ENCODE assay signal across 1 cellular context in the genomic region with DNA sequence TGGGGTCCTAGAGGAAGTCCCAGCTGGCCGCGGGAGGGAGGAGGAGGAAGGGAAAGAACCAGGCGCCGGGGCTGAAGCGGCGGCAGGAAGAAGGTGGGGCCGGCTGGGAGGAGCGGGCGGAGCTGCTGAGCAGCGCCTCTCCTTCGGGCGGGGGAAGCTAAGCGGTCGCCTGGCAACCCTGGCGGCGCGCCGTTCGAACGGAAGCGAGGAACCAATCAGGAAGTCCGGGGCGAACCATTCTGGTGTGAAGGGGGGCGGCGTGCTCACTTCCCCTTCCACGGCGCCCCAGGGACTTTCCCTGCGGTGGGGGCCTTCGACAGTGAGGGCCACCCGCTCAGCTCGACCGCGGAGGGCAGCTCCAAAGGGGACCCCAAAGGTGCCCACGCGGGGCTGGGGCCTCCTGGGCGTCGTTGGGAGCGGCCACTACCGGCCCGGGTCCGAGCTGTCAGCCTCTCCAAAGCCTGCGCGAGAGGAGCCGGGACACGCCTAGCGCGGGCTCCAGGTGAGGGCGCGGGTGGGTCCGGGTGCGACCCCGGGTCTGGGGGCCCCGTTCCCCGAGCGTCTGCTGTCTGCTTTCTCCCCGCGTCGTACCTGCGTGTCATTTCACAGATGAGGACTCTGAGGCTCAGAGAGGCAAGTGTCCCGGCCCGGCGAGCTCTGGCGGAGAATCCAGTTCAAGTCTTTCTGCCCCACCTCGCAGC.
TF ChIP-seq lines count a peak whose summit lies in the region.

FAM110A (plus strand) TSS at position 266 of the 701 bp plus-strand sequence. CDS start 11,090 bp downstream, outside the sequence.

TF ChIP-seq in HepG2, 621 proteins besides CTCF, POLR2A, EP300 and RAD21 (continued from another document and continues in another):
- TF ChIP-seq, protein P1, sequence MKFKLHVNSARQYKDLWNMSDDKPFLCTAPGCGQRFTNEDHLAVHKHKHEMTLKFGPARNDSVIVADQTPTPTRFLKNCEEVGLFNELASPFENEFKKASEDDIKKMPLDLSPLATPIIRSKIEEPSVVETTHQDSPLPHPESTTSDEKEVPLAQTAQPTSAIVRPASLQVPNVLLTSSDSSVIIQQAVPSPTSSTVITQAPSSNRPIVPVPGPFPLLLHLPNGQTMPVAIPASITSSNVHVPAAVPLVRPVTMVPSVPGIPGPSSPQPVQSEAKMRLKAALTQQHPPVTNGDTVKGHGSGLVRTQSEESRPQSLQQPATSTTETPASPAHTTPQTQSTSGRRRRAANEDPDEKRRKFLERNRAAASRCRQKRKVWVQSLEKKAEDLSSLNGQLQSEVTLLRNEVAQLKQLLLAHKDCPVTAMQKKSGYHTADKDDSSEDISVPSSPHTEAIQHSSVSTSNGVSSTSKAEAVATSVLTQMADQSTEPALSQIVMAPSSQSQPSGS (CRISPR knock-in tag; IDR thresholded peaks at IDR 0.05), result peak; percentile 52; the same call in 1 of the 2 replicates
- TF ChIP-seq, protein P2, sequence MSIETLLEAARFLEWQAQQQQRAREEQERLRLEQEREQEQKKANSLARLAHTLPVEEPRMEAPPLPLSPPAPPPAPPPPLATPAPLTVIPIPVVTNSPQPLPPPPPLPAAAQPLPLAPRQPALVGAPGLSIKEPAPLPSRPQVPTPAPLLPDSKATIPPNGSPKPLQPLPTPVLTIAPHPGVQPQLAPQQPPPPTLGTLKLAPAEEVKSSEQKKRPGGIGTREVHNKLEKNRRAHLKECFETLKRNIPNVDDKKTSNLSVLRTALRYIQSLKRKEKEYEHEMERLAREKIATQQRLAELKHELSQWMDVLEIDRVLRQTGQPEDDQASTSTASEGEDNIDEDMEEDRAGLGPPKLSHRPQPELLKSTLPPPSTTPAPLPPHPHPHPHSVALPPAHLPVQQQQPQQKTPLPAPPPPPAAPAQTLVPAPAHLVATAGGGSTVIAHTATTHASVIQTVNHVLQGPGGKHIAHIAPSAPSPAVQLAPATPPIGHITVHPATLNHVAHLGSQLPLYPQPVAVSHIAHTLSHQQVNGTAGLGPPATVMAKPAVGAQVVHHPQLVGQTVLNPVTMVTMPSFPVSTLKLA (IDR thresholded peaks at IDR 0.05), result peak; percentile 29; the same call in 1 of the 2 replicates
- TF ChIP-seq HOXA9 (CRISPR knock-in tag; IDR thresholded peaks at IDR 0.05; ENCODE audit: borderline replicate concordance) (no peak), ZNF234 (CRISPR knock-in tag; conservative IDR thresholded peaks at IDR 0.05) (0 out of 2 replicates have a peak, but pooled peaks have one; percentile 42), ZBTB34 (CRISPR knock-in tag; IDR thresholded peaks at IDR 0.05) (0 out of 2 replicates have a peak, but pooled peaks have one; percentile 21), KDM5A (IDR thresholded peaks at IDR 0.05; ENCODE audit: borderline replicate concordance, low read length) (no peak), ZNF160 (CRISPR knock-in tag; IDR thresholded peaks at IDR 0.05) (peak; percentile 68; the same call in 1 of the 2 replicates), NFKBIZ (CRISPR knock-in tag; IDR thresholded peaks at IDR 0.05) (peak; percentile 58; the same call in 1 of the 2 replicates), ZNF205 (CRISPR knock-in tag; IDR thresholded peaks at IDR 0.05) (no peak), DNMT3B (CRISPR knock-in tag; conservative IDR thresholded peaks at IDR 0.05) (no peak), NFE2L1 (CRISPR knock-in tag; IDR thresholded peaks at IDR 0.05; ENCODE audit: borderline replicate concordance) (no peak; the same call in 1 of the 2 replicates), ZNF275 (CRISPR knock-in tag; IDR thresholded peaks at IDR 0.05; ENCODE audit: borderline replicate concordance) (no peak; the same call in 1 of the 2 replicates), BORCS8-MEF2B (CRISPR knock-in tag; IDR thresholded peaks at IDR 0.05) (peak; percentile 95), WIZ (CRISPR knock-in tag; IDR thresholded peaks at IDR 0.05) (no peak), ZBTB10 (CRISPR knock-in tag; IDR thresholded peaks at IDR 0.05; ENCODE audit: borderline replicate concordance) (0 out of 2 replicates have a peak, but pooled peaks have one; percentile 54), DNMT1 (CRISPR knock-in tag; IDR thresholded peaks at IDR 0.05) (peak; percentile 47; the same call in 1 of the 2 replicates), NCOA1 (CRISPR knock-in tag; IDR thresholded peaks at IDR 0.05) (peak; percentile 65; the same call in 1 of the 2 replicates), HOXA7 (CRISPR knock-in tag; IDR thresholded peaks at IDR 0.05) (no peak), GATAD1 (CRISPR knock-in tag; IDR thresholded peaks at IDR 0.05) (peak; percentile 33; the same call in 1 of the 2 replicates), BATF2 (CRISPR knock-in tag; IDR thresholded peaks at IDR 0.05) (no peak), ZNF766 (CRISPR knock-in tag; IDR thresholded peaks at IDR 0.05; ENCODE audit: borderline replicate concordance) (peak; percentile 92; the same call in 1 of the 2 replicates), ZKSCAN8 (CRISPR knock-in tag; IDR thresholded peaks at IDR 0.05; ENCODE audit: borderline replicate concordance) (no peak)
- TF ChIP-seq, protein P3, sequence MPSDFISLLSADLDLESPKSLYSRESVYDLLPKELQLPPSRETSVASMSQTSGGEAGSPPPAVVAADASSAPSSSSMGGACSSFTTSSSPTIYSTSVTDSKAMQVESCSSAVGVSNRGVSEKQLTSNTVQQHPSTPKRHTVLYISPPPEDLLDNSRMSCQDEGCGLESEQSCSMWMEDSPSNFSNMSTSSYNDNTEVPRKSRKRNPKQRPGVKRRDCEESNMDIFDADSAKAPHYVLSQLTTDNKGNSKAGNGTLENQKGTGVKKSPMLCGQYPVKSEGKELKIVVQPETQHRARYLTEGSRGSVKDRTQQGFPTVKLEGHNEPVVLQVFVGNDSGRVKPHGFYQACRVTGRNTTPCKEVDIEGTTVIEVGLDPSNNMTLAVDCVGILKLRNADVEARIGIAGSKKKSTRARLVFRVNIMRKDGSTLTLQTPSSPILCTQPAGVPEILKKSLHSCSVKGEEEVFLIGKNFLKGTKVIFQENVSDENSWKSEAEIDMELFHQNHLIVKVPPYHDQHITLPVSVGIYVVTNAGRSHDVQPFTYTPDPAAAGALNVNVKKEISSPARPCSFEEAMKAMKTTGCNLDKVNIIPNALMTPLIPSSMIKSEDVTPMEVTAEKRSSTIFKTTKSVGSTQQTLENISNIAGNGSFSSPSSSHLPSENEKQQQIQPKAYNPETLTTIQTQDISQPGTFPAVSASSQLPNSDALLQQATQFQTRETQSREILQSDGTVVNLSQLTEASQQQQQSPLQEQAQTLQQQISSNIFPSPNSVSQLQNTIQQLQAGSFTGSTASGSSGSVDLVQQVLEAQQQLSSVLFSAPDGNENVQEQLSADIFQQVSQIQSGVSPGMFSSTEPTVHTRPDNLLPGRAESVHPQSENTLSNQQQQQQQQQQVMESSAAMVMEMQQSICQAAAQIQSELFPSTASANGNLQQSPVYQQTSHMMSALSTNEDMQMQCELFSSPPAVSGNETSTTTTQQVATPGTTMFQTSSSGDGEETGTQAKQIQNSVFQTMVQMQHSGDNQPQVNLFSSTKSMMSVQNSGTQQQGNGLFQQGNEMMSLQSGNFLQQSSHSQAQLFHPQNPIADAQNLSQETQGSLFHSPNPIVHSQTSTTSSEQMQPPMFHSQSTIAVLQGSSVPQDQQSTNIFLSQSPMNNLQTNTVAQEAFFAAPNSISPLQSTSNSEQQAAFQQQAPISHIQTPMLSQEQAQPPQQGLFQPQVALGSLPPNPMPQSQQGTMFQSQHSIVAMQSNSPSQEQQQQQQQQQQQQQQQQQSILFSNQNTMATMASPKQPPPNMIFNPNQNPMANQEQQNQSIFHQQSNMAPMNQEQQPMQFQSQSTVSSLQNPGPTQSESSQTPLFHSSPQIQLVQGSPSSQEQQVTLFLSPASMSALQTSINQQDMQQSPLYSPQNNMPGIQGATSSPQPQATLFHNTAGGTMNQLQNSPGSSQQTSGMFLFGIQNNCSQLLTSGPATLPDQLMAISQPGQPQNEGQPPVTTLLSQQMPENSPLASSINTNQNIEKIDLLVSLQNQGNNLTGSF (CRISPR knock-in tag; IDR thresholded peaks at IDR 0.05), result 0 out of 2 replicates have a peak, but pooled peaks have one; percentile 56
- TF ChIP-seq, protein P4, sequence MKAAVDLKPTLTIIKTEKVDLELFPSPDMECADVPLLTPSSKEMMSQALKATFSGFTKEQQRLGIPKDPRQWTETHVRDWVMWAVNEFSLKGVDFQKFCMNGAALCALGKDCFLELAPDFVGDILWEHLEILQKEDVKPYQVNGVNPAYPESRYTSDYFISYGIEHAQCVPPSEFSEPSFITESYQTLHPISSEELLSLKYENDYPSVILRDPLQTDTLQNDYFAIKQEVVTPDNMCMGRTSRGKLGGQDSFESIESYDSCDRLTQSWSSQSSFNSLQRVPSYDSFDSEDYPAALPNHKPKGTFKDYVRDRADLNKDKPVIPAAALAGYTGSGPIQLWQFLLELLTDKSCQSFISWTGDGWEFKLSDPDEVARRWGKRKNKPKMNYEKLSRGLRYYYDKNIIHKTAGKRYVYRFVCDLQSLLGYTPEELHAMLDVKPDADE (CRISPR knock-in tag; IDR thresholded peaks at IDR 0.05), result no peak
- TF ChIP-seq, protein P5, sequence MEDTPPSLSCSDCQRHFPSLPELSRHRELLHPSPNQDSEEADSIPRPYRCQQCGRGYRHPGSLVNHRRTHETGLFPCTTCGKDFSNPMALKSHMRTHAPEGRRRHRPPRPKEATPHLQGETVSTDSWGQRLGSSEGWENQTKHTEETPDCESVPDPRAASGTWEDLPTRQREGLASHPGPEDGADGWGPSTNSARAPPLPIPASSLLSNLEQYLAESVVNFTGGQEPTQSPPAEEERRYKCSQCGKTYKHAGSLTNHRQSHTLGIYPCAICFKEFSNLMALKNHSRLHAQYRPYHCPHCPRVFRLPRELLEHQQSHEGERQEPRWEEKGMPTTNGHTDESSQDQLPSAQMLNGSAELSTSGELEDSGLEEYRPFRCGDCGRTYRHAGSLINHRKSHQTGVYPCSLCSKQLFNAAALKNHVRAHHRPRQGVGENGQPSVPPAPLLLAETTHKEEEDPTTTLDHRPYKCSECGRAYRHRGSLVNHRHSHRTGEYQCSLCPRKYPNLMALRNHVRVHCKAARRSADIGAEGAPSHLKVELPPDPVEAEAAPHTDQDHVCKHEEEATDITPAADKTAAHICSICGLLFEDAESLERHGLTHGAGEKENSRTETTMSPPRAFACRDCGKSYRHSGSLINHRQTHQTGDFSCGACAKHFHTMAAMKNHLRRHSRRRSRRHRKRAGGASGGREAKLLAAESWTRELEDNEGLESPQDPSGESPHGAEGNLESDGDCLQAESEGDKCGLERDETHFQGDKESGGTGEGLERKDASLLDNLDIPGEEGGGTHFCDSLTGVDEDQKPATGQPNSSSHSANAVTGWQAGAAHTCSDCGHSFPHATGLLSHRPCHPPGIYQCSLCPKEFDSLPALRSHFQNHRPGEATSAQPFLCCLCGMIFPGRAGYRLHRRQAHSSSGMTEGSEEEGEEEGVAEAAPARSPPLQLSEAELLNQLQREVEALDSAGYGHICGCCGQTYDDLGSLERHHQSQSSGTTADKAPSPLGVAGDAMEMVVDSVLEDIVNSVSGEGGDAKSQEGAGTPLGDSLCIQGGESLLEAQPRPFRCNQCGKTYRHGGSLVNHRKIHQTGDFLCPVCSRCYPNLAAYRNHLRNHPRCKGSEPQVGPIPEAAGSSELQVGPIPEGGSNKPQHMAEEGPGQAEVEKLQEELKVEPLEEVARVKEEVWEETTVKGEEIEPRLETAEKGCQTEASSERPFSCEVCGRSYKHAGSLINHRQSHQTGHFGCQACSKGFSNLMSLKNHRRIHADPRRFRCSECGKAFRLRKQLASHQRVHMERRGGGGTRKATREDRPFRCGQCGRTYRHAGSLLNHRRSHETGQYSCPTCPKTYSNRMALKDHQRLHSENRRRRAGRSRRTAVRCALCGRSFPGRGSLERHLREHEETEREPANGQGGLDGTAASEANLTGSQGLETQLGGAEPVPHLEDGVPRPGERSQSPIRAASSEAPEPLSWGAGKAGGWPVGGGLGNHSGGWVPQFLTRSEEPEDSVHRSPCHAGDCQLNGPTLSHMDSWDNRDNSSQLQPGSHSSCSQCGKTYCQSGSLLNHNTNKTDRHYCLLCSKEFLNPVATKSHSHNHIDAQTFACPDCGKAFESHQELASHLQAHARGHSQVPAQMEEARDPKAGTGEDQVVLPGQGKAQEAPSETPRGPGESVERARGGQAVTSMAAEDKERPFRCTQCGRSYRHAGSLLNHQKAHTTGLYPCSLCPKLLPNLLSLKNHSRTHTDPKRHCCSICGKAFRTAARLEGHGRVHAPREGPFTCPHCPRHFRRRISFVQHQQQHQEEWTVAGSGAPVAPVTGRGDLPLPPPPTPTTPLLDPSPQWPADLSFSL (CRISPR knock-in tag; IDR thresholded peaks at IDR 0.05), result 0 out of 2 replicates have a peak, but pooled peaks have one; percentile 5
